9 cellular contexts compared by ENCODE assay signal in the genomic region with DNA sequence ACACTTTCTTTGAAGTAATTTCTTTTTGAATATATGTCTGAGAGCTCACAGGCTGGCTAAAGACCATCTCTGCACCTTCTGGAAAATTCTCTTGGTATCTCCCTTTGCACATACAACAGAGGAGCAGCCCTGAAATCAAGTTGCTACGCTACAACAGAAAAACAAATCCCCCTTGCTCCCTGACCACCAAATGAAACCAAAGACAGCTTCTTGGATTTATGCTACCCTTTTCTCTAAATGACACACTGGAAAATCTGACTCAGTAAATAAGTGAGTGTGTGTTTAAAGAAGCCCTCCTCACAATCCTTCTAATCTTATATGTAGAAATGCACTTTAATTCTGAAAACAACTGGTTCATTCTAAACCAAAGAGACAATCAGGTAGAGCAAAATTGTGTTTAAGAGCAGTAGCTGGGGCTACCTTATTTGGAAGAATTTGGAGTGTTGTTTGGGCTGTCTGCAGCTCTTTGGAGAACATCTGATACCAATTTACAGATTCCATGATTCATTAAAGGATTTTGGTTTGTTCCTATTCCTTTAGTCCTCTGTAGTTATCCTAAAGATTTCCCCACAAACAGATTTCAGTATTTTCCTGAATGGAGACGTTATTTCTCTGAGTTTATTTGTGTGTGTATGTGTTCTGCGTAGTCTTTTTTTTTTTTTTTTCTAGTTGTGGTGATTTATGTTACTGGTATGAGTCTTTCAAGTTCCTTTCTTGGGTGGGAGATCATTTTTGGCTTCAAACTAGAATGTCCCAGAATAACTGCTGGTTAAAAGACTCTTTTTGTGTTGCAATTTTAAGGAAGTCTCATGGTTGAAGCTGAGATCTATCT. TPM values are rescaled to one million over a fixed set of nuclear protein-coding genes. Genes with fewer than 3 reads are reported as not detected.
A peak's percentile ranks its signal among the peaks of the same experiment; 100 is the strongest.
DNase-seq lines count a peak whose midpoint lies in the region; ATAC-seq lines count a peak whose summit lies in the region.
"Had no signal": no experiment of that assay in that cellular context is flagged by ENCODE, and none has a peak within 500 bp of the region (broad histone marks: within the 10 kb centered on the region; RNA-seq: fewer than 3 reads in every experiment).

No MANE protein-coding gene starts in this region.

- peaks cover 51% of the 10 kb centered on the region for H3K27me3 Mint-ChIP-seq in activated T-cell treated with anti-CD3 and anti-CD28 coated beads, Interleukin-2, amount 50 U/mL, for 72 hours (ENCODE audit: low read depth)

- no peaks in the 10 kb centered on the region for H3K36me3 ChIP-seq in SK-N-MC (ENCODE audit: insufficient read depth, low read length)
- H3K36me3 ChIP-seq: BLaER1 had no signal

- H3K4me3 Mint-ChIP-seq in activated T-cell treated with anti-CD3 and anti-CD28 coated beads, Interleukin-2, amount 50 U/mL, for 72 hours = peak overlapping the region; percentile 54 to 57

- ATAC-seq in activated T-cell treated with anti-CD3 and anti-CD28 coated beads, Interleukin-2, amount 50 U/mL, for 72 hours (replicated peaks in 1 of 2) = peak; percentile 78 to 82
- ATAC-seq in GM19395 (IDR thresholded peaks at IDR 0.05; ENCODE audit: unreplicated experiment) = no peak

- peaks cover 0 to 6% of the 10 kb centered on the region in 2 donors for H3K36me3 Mint-ChIP-seq in activated T-cell treated with anti-CD3 and anti-CD28 coated beads, Interleukin-2, amount 50 U/mL, for 72 hours (ENCODE audit: insufficient read depth in 2 of 2)

- H3K9ac ChIP-seq in SK-N-MC (ENCODE audit: insufficient read length) = no peak overlapping the region
- H3K9ac ChIP-seq: BLaER1 had no signal

- peak; percentile 21 to 35 for DNase-seq in activated T-cell treated with anti-CD3 and anti-CD28 coated beads, Interleukin-2, amount 50 U/mL, for 72 hours
- DNase-seq in activated T-cell treated with anti-CD3 and anti-CD28 coated beads for 4 hours = no peak
- no peak for DNase-seq in SK-N-MC (ENCODE audit: low read depth, low spot score)
- peak; percentile 96 for DNase-seq in fibroblast of peridontal ligament (ENCODE audit: extremely low read depth)
- DNase-seq in stromal cell of bone marrow (ENCODE audit: low read depth) = peak; percentile 88
- no peak for DNase-seq in COR-L47 (lab: John Stamatoyannopoulos, UW)
- no peak for DNase-seq in NCI-H526 (lab: John Stamatoyannopoulos, UW)

- H3K9me3 ChIP-seq in SK-N-MC (ENCODE audit: low read depth, low read length) = no peaks in the 10 kb centered on the region

- H3K27ac ChIP-seq in SK-N-MC = peak overlapping the region; percentile 56; the same call in 1 of the 2 replicates
- H3K27ac ChIP-seq: BLaER1 had no signal

- H3K4me1 Mint-ChIP-seq in activated T-cell treated with anti-CD3 and anti-CD28 coated beads, Interleukin-2, amount 50 U/mL, for 72 hours (ENCODE audit: low read depth) = peaks cover 29% of the 10 kb centered on the region

- H3K9me3 Mint-ChIP-seq in activated T-cell treated with anti-CD3 and anti-CD28 coated beads, Interleukin-2, amount 50 U/mL, for 72 hours = no peaks in the 10 kb centered on the region

- H3K27ac Mint-ChIP-seq in activated T-cell treated with anti-CD3 and anti-CD28 coated beads, Interleukin-2, amount 50 U/mL, for 72 hours = peak overlapping the region; percentile 94

- H3K4me3 ChIP-seq in SK-N-MC = no peak overlapping the region
- H3K4me3 ChIP-seq: BLaER1 had no signal

RNA-seq across cellular contexts. Expression of a gene that starts 36.4 kb away (rescaled TPM):
- 10 to 100 TPM; 62.9 to 76.4 TPM for total RNA-seq in activated T-cell treated with anti-CD3 and anti-CD28 coated beads, Interleukin-2, amount 50 U/mL, for 72 hours

Comparison
In these comparisons a context has a peak if more than half of its experiments do, and no peak if none do; other contexts are left out.
1. DNase-seq: peak in activated T-cell treated with anti-CD3 and anti-CD28 coated beads, Interleukin-2, amount 50 U/mL, for 72 hours (2 of 2), fibroblast of peridontal ligament (single experiment) and stromal cell of bone marrow (single experiment); none in activated T-cell treated with anti-CD3 and anti-CD28 coated beads for 4 hours (single experiment), SK-N-MC (single experiment), COR-L47 (single experiment) and NCI-H526 (0 of 2).